19 cellular contexts compared by ENCODE assay signal in genomic region chr2:171383141-171383540, GRCh38. TPM values are rescaled to one million over a fixed set of nuclear protein-coding genes. Genes with fewer than 3 reads are reported as not detected.
DNase-seq lines count a peak whose midpoint lies in the region; ATAC-seq and TF ChIP-seq lines count a peak whose summit lies in the region.
"Had no signal": no experiment of that assay in that cellular context is flagged by ENCODE, and none has a peak within 500 bp of the region (broad histone marks: within the 10 kb centered on the region; RNA-seq: fewer than 3 reads in every experiment).

No MANE protein-coding gene starts in this region.

- H3K27me3 ChIP-seq in IMR-90 (ENCODE audit: control insufficient read depth, insufficient read depth, low read length), result no peaks in the 10 kb centered on the region
- H3K27me3 ChIP-seq: MG63 had no signal

- no peak for TF ChIP-seq POLR2A in IMR-90 (IDR thresholded peaks at IDR 0.05; ENCODE audit: low read depth, low read length)

- DNase-seq in IMR-90 (peak; percentile 18), RWPE1 (ENCODE audit: low spot score) (no peak), left lobe of liver (ENCODE audit: low spot score) (no peak), NCI-H2171 (lab: John Stamatoyannopoulos, UW) (no peak)
- no peak for DNase-seq in activated CD4-positive, alpha-beta T cell treated with anti-CD3 and anti-CD28 coated beads, Interleukin-2, amount 50 U/mL, for 4 hours
- DNase-seq: C1 segment of cervical spinal cord; DND-41; GOT3; MG63; NCI-H187 treated with DMSO at 0.1 percent for 48 hours; NCI-H446 treated with DMSO at 0.1 percent for 48 hours; NK-92 treated with Interleukin-12 subunit alpha and Interleukin-12 subunit beta, amount 100 ng/mL, for 24 hours; PC-9 had no signal

- intact Hi-C loops in IMR-90 (cut with micrococcal nuclease), result no loop called here

- no peaks in the 10 kb centered on the region for H3K4me1 ChIP-seq in IMR-90 (ENCODE audit: control insufficient read depth, insufficient read depth, low read length)
- H3K4me1 ChIP-seq: A549 had no signal

- no peak overlapping the region for H4K8ac ChIP-seq in IMR-90 (ENCODE audit: low read depth in 2 of 2, low read length in 2 of 2)

- no peak for TF ChIP-seq RAD21 in IMR-90 (IDR thresholded peaks at IDR 0.05; ENCODE audit: low read length)

- no peak overlapping the region for H2BK20ac ChIP-seq in IMR-90 (ENCODE audit: low read depth, low read length)

- H4K91ac ChIP-seq in IMR-90 (ENCODE audit: insufficient read depth, low read depth, low read length), result no peak overlapping the region

- H3K56ac ChIP-seq in IMR-90 (ENCODE audit: extremely low read depth, insufficient read depth, low read length), result no peak overlapping the region

- CTCF ChIA-PET in IMR-90 (lab: Yijun Ruan, JAX) (no interaction called here), RWPE1 (lab: Yijun Ruan, JAX) (no interaction called here)

- H3K9me3 ChIP-seq in IMR-90 (ENCODE audit: control insufficient read depth, insufficient read depth, low read length), result no peaks in the 10 kb centered on the region
- H3K9me3 ChIP-seq: A549 had no signal

- H3K4me3 ChIP-seq in IMR-90 (ENCODE audit: insufficient read depth, low read depth, low read length), result no peak overlapping the region
- H3K4me3 ChIP-seq: A549, GM12878, MG63, PC-9 had no signal

- ATAC-seq in IMR-90 (ENCODE audit: low read depth), result no peak
- peak; percentile 67 for ATAC-seq in esophagus mucosa
- ATAC-seq in left lobe of liver, result peak; percentile 82
- no peak for ATAC-seq in HG02763 (IDR thresholded peaks at IDR 0.05; ENCODE audit: unreplicated experiment)
- ATAC-seq in GM18861 (IDR thresholded peaks at IDR 0.05; ENCODE audit: unreplicated experiment), result no peak
- ATAC-seq: A549, GM12878 had no signal

- in situ Hi-C loops in IMR-90 (cut with MboI; ENCODE audit: low sequenced_read_pairs), result no loop called here

- no peak overlapping the region for H2BK120ac ChIP-seq in IMR-90 (ENCODE audit: low read depth, low read length)

- H3K4ac ChIP-seq in IMR-90 (ENCODE audit: low read depth, low read length), result no peak overlapping the region

- dilution Hi-C loops in IMR-90 (cut with HindIII; ENCODE audit: low sequenced_read_pairs, unreplicated experiment), result no loop called here

- H2AK5ac ChIP-seq in IMR-90 (ENCODE audit: low read depth, low read length), result no peak overlapping the region

- H3K9me1 ChIP-seq in IMR-90 (ENCODE audit: insufficient read depth, low read length), result no peaks in the 10 kb centered on the region

- H2BK5ac ChIP-seq in IMR-90 (ENCODE audit: low read depth, low read length, poor library complexity, severe bottlenecking), result no peak overlapping the region

- no peak overlapping the region for H3K14ac ChIP-seq in IMR-90 (replicated peaks; ENCODE audit: low read depth, low read length)

- H3K9ac ChIP-seq in IMR-90 (ENCODE audit: low read depth, low read length), result no peak overlapping the region
- H3K9ac ChIP-seq: KMS-11 had no signal

- BruUV-seq in IMR-90 (replicated peaks; lab: Mats Ljungman, UMichigan), result no TSS peak

- no CpG with 5 or more reads among the region's 1 CpG for WGBS in IMR-90 (ENCODE audit: extremely low coverage in 2 of 2, insufficient read length in 1 of 2), 2 experiments

- no peak overlapping the region for H3K23ac ChIP-seq in IMR-90 (ENCODE audit: low read depth, low read length)

- H3K27ac ChIP-seq in IMR-90 (ENCODE audit: insufficient read depth, low read length) (no peak overlapping the region), RWPE1 (peak overlapping the region; percentile 42; the same call in 1 of the 2 replicates)
- H3K27ac ChIP-seq: A549, KMS-11, PC-9 had no signal

- no peak overlapping the region for H3K4me2 ChIP-seq in IMR-90 (ENCODE audit: low read depth, low read length)
- H3K4me2 ChIP-seq: A549, KMS-11, PC-9 had no signal

- no peaks in the 10 kb centered on the region for H3K36me3 ChIP-seq in IMR-90 (ENCODE audit: control insufficient read depth, insufficient read depth, low read length)

- no peak overlapping the region for H3K18ac ChIP-seq in IMR-90 (ENCODE audit: low read depth, low read length)

- TF ChIP-seq CTCF in IMR-90 (conservative IDR thresholded peaks at IDR 0.05; ENCODE audit: low read depth, low read length) (no peak), RWPE1 (conservative IDR thresholded peaks at IDR 0.05; ENCODE audit: low read depth) (no peak)

- H2BK15ac ChIP-seq in IMR-90 (ENCODE audit: low read depth, low read length), result no peak overlapping the region

- POLR2A ChIA-PET in IMR-90 (lab: Charles Lee; ENCODE audit: unreplicated experiment) (no interaction called here), RWPE1 (lab: Yijun Ruan, JAX; ENCODE audit: low non-redundant PET) (no interaction called here)

- no peaks in the 10 kb centered on the region for H4K20me1 ChIP-seq in IMR-90 (ENCODE audit: insufficient read depth, low read length)

- no peak overlapping the region for H2AK9ac ChIP-seq in IMR-90 (replicated peaks; ENCODE audit: low read depth, low read length, poor library complexity)

- no peak overlapping the region for H2AFZ ChIP-seq in IMR-90 (replicated peaks; ENCODE audit: low read length, poor library complexity)
- H2AFZ ChIP-seq: PC-9 had no signal

- H3K79me1 ChIP-seq in IMR-90 (ENCODE audit: low read depth in 1 of 2, low read length in 2 of 2), result peaks cover 2 to 3% of the 10 kb centered on the region in 2 experiments; a peak in 1 of 4 replicates

- H4K5ac ChIP-seq in IMR-90 (ENCODE audit: low read depth, low read length), result no peak overlapping the region

TF ChIP-seq in IMR-90, 13 proteins besides CTCF, POLR2A, EP300 and RAD21:
- TF ChIP-seq BHLHE40 (IDR thresholded peaks at IDR 0.05; ENCODE audit: low read depth, low read length), result no peak
- 0 out of 2 replicates have a peak, but pooled peaks have one; percentile 5 for TF ChIP-seq MAFK (IDR thresholded peaks at IDR 0.05; ENCODE audit: low read depth, low read length)

RNA-seq across cellular contexts. Expression of gene METTL8, which starts 50.6 kb away (rescaled TPM):
- total RNA-seq in IMR-90 (2012; rRNA removed) (10.6 and 20.0 TPM in 2 replicates), esophagus mucosa (39.9 TPM), left lobe of liver (7.5 TPM)
- 6.4 and 6.9 TPM in 2 replicates for polyA plus RNA-seq in IMR-90 (2012; rRNA removed)
- 2.0 and 4.4 TPM in 2 replicates for polyA plus RNA-seq in IMR-90 (2012; cell fraction: cytosol; rRNA removed)
- 1.8 and 5.5 TPM in 2 replicates for polyA plus RNA-seq in IMR-90 (2012; cell fraction: nucleus; rRNA removed; ENCODE audit: low replicate concordance)

RNA-seq across cellular contexts. Expression of gene DCAF17, which starts 50.9 kb away (rescaled TPM):
- total RNA-seq in IMR-90 (2012; rRNA removed) (13.1 and 22.8 TPM in 2 replicates), esophagus mucosa (9.4 TPM), left lobe of liver (6.9 TPM)
- polyA plus RNA-seq in IMR-90 (2012; rRNA removed), result 5.0 and 6.7 TPM in 2 replicates
- 0.98 and 1.5 TPM in 2 replicates for polyA plus RNA-seq in IMR-90 (2012; cell fraction: cytosol; rRNA removed)
- 1.9 and 10.9 TPM in 2 replicates for polyA plus RNA-seq in IMR-90 (2012; cell fraction: nucleus; rRNA removed; ENCODE audit: low replicate concordance)

Comparison
In these comparisons a context has a peak if more than half of its experiments do, and no peak if none do; other contexts are left out.
1. ATAC-seq: peak in esophagus mucosa (single experiment) and left lobe of liver (single experiment); none in IMR-90 (single experiment), HG02763 (single experiment) and GM18861 (single experiment).